In genomic region chr19:12995596-12996541, GRCh38 we compare ENCODE assay signal across 1 cellular context.
A peak's percentile ranks its signal among the peaks of the same experiment; 100 is the strongest.
TF ChIP-seq lines count a peak whose summit lies in the region.

No MANE protein-coding gene starts in this region.

TF ChIP-seq in IMR-90, 13 proteins besides CTCF, POLR2A, EP300 and RAD21:
- TF ChIP-seq MAZ (IDR thresholded peaks at IDR 0.05; ENCODE audit: borderline replicate concordance, low read depth, low read length) (no peak; the same call in none of the 2 replicates), MXI1 (IDR thresholded peaks at IDR 0.05; ENCODE audit: borderline replicate concordance, low read depth, low read length) (peak; percentile 50; the same call in 1 of the 2 replicates), CHD1 (IDR thresholded peaks at IDR 0.05; ENCODE audit: low read depth, low read length) (no peak), SMC3 (IDR thresholded peaks at IDR 0.05; ENCODE audit: low read depth, low read length) (no peak), BHLHE40 (IDR thresholded peaks at IDR 0.05; ENCODE audit: low read depth, low read length) (peak; percentile 64), NFE2L2 (IDR thresholded peaks at IDR 0.05; ENCODE audit: low read depth, low read length) (no peak)
